Comparison of ENCODE assay signal across 8 cellular contexts in the genomic region with DNA sequence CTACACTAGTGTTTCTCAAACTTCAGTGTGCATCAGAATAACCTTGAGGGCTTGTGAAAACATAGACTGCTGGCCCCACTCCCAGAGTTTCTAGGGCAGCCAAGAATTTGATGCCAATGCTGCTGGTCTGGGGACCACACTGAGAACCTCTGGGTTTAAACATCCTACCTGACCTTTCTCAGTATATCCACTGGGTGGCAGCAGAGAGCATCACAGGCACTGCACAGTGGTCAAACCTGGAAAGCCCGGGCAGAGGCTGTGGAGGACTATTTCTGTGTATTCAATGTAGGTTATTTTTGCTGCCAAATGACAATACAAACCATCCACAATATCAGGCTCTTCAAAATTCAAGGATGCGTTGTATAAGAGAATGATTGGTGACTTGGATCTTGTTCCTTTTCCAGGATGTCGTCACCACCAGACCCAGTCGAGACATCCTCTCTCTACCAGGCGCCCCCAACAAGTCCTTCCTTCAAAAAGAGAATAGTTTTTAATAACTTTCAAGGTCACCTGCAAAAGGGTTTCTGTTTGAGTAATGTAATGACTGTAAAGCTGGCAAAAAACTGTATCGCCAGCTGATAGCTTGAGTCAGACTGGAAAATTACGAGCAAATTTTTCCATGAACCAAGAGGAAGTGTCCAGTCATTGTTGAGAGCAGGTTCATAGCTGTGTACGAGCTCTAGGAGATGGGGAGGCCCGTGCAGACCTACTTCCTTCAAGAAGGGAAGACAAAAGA. TPM values are rescaled to one million over a fixed set of nuclear protein-coding genes. Genes with fewer than 3 reads are reported as not detected.
DNase-seq lines count a peak whose midpoint lies in the region; ATAC-seq lines count a peak whose summit lies in the region.

No MANE protein-coding gene starts in this region.

- no peak overlapping the region for H3K27ac ChIP-seq in caudate nucleus (ENCODE audit: low read depth, low read length)

- peak; percentile 85 for ATAC-seq in GM18907 (IDR thresholded peaks at IDR 0.05; ENCODE audit: unreplicated experiment)
- ATAC-seq in HG03108 (IDR thresholded peaks at IDR 0.05; ENCODE audit: unreplicated experiment) = peak; percentile 80
- ATAC-seq in left colon = peak; percentile 76

- DNase-seq in AML-193 (lab: John Stamatoyannopoulos, UW) (peak; percentile 59 to 61), NCI-H226 (peak; percentile 87), caudate nucleus (lab: John Stamatoyannopoulos, UW) (peak in 44 of 61 donors; percentile 8 to 78 (median 39)), left colon (peak; percentile 68)
- peak; percentile 50 for DNase-seq in activated CD4-positive, CD25-positive, alpha-beta regulatory T cell treated with anti-CD3 and anti-CD28 coated beads, Interleukin-2, amount 50 U/mL, for 16 hours (ENCODE audit: low read depth, low spot score)
- DNase-seq in stimulated activated CD4-positive, alpha-beta T cell treated with anti-CD3 and anti-CD28 coated beads, Interleukin-4, amount 100 ng/mL, for 24 hours = peak; percentile 73

- intact Hi-C loops in left colon (cut with DNase I, micrococcal nuclease) = no loop called here

RNA-seq across cellular contexts. Expression of a gene that starts 30.6 kb away (rescaled TPM):
- total RNA-seq in left colon = 10 to 100 TPM; 12.9 to 21.3 TPM
